ENCODE assay signal across 2 cellular contexts in the genomic region with DNA sequence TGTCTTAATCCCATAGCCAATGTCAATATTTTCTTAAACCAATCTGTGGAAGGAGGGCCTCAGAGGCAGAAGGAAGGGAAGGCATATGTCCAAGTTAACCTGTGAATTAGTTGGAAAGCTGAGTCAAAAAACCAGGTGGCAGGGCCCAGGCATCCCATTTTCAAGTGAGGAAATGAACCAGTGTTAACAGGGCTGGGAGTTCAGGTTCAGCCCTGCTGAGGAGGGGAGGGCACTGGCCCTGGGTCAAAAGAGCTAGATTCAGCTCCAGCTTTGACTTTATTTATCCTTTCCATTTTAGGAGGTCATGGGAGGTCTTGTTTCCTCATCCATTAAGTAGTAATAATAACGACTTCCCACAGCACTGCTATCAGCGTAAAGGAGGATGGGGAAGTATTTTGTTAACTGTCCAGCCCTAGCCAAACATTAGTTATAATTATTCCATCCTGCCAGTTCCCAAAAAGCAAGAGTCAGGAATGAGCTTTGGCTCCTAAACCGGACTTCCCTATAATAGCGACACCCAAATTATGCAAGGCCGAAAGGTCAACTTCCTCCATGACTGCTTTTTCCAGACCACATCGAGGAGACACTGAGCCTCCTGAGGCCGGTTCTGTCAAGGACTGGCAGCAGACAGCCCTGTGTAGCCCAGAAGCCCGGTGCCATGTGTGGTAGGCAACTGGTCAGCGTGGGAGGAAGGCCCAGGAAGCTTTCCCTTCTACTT.
TF ChIP-seq lines count a peak whose summit lies in the region.

No MANE protein-coding gene starts in this region.

TF ChIP-seq in endothelial cell of umbilical vein, 7 proteins besides CTCF, POLR2A, EP300 and RAD21 (continued from another document):
- TF ChIP-seq POLR2AphosphoS5 (IDR thresholded peaks at IDR 0.05; ENCODE audit: insufficient read depth, low read depth, low read length) = no peak
- TF ChIP-seq, protein P1, sequence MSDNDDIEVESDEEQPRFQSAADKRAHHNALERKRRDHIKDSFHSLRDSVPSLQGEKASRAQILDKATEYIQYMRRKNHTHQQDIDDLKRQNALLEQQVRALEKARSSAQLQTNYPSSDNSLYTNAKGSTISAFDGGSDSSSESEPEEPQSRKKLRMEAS (IDR thresholded peaks at IDR 0.05; ENCODE audit: insufficient read depth, insufficient read length) = no peak

TF ChIP-seq in liver, 16 proteins besides CTCF, POLR2A, EP300 and RAD21:
- TF ChIP-seq, protein P2, sequence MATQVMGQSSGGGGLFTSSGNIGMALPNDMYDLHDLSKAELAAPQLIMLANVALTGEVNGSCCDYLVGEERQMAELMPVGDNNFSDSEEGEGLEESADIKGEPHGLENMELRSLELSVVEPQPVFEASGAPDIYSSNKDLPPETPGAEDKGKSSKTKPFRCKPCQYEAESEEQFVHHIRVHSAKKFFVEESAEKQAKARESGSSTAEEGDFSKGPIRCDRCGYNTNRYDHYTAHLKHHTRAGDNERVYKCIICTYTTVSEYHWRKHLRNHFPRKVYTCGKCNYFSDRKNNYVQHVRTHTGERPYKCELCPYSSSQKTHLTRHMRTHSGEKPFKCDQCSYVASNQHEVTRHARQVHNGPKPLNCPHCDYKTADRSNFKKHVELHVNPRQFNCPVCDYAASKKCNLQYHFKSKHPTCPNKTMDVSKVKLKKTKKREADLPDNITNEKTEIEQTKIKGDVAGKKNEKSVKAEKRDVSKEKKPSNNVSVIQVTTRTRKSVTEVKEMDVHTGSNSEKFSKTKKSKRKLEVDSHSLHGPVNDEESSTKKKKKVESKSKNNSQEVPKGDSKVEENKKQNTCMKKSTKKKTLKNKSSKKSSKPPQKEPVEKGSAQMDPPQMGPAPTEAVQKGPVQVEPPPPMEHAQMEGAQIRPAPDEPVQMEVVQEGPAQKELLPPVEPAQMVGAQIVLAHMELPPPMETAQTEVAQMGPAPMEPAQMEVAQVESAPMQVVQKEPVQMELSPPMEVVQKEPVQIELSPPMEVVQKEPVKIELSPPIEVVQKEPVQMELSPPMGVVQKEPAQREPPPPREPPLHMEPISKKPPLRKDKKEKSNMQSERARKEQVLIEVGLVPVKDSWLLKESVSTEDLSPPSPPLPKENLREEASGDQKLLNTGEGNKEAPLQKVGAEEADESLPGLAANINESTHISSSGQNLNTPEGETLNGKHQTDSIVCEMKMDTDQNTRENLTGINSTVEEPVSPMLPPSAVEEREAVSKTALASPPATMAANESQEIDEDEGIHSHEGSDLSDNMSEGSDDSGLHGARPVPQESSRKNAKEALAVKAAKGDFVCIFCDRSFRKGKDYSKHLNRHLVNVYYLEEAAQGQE (IDR thresholded peaks at IDR 0.05) = peak; percentile 90
- peak; percentile 86 for TF ChIP-seq SP1 (IDR thresholded peaks at IDR 0.05)
- TF ChIP-seq, protein P1 (IDR thresholded peaks at IDR 0.05) = peak; percentile 90
- TF ChIP-seq TAF1 (conservative IDR thresholded peaks at IDR 0.05) = peak; percentile 83
- peak; percentile 79 to 90 for TF ChIP-seq HNF4A (conservative IDR thresholded peaks at IDR 0.05)
- TF ChIP-seq FOXA1 (IDR thresholded peaks at IDR 0.05) = no peak
- TF ChIP-seq, protein P3, sequence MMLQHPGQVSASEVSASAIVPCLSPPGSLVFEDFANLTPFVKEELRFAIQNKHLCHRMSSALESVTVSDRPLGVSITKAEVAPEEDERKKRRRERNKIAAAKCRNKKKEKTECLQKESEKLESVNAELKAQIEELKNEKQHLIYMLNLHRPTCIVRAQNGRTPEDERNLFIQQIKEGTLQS (IDR thresholded peaks at IDR 0.05) = peak; percentile 39
- peak in 1 of 2 donors; percentile 43 for TF ChIP-seq GABPA (IDR thresholded peaks at IDR 0.05 in 1 of 2, conservative IDR thresholded peaks at IDR 0.05 in 1 of 2)
- peak; percentile 32 to 71 for TF ChIP-seq JUND (IDR thresholded peaks at IDR 0.05)
- TF ChIP-seq FOXA2 (IDR thresholded peaks at IDR 0.05) = no peak
- TF ChIP-seq HNF4G (IDR thresholded peaks at IDR 0.05) = peak; percentile 59
- peak; percentile 59 to 82 for TF ChIP-seq EGR1 (IDR thresholded peaks at IDR 0.05; ENCODE audit: low read depth in 2 of 2)
- peak; percentile 68 for TF ChIP-seq YY1 (IDR thresholded peaks at IDR 0.05)
- TF ChIP-seq RXRA (IDR thresholded peaks at IDR 0.05) = peak; percentile 84 to 89
- TF ChIP-seq, protein P4, sequence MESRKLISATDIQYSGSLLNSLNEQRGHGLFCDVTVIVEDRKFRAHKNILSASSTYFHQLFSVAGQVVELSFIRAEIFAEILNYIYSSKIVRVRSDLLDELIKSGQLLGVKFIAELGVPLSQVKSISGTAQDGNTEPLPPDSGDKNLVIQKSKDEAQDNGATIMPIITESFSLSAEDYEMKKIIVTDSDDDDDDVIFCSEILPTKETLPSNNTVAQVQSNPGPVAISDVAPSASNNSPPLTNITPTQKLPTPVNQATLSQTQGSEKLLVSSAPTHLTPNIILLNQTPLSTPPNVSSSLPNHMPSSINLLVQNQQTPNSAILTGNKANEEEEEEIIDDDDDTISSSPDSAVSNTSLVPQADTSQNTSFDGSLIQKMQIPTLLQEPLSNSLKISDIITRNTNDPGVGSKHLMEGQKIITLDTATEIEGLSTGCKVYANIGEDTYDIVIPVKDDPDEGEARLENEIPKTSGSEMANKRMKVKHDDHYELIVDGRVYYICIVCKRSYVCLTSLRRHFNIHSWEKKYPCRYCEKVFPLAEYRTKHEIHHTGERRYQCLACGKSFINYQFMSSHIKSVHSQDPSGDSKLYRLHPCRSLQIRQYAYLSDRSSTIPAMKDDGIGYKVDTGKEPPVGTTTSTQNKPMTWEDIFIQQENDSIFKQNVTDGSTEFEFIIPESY (IDR thresholded peaks at IDR 0.05) = peak; percentile 37
- peak; percentile 99 for TF ChIP-seq NR2F2 (IDR thresholded peaks at IDR 0.05)
